Comparison of ENCODE assay signal across 15 cellular contexts in the genomic region with DNA sequence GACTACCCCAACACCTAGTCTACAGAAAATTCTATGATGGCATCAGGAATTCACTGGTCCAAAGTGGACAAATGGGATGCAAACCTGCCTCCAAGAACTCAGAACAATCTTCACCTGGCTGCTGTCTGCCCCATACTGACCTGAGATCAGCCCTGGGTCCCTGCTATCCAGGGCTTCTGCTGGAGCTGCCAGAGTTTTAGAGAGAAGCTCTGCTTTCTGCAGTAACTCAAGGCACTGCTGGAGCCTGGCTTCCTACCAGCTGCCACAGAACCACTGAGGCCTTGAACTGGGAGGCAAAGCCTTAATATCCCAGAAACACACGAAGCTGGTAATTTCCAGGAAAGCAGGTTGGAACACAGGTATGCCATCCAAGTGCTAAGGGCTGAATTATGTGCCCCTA. TPM values are rescaled to one million over a fixed set of nuclear protein-coding genes. Genes with fewer than 3 reads are reported as not detected.
DNase-seq lines count a peak whose midpoint lies in the region; ATAC-seq and TF ChIP-seq lines count a peak whose summit lies in the region.
"Had no signal": no experiment of that assay in that cellular context is flagged by ENCODE, and none has a peak within 500 bp of the region (broad histone marks: within the 10 kb centered on the region; RNA-seq: fewer than 3 reads in every experiment).

No MANE protein-coding gene starts in this region.

- DNase-seq in CD4-positive, alpha-beta T cell: no peak
- DNase-seq in RWPE1 (ENCODE audit: low spot score) (no peak), neural progenitor cell (ENCODE audit: low spot score) (no peak), NCI-H2107 (lab: John Stamatoyannopoulos, UW) (no peak), NCI-H1436 (lab: John Stamatoyannopoulos, UW) (no peak)
- DNase-seq in stimulated activated CD4-positive, alpha-beta T cell treated with anti-CD3 and anti-CD28 coated beads, Interleukin-15, amount 100 ng/mL, for 24 hours: no peak
- no peak for DNase-seq in stimulated activated naive CD4-positive, alpha-beta T cell (lab: John Stamatoyannopoulos, UW)
- DNase-seq: DMS 273 treated with DMSO at 0.1 percent for 48 hours; IMR-90; NCI-H1417 treated with DMSO at 0.1 percent for 48 hours; NCI-H2029 treated with DMSO at 0.1 percent for 48 hours; NK-92 treated with Interleukin-12 subunit alpha and Interleukin-12 subunit beta, amount 100 ng/mL, for 24 hours; OCI-M1; RPMI8226 had no signal

- peaks cover 17% of the 10 kb centered on the region for H3K36me3 Mint-ChIP-seq in CD4-positive, alpha-beta T cell (ENCODE audit: low read depth)
- H3K36me3 Mint-ChIP-seq in neural progenitor cell: peaks cover 30% of the 10 kb centered on the region

- H3K4me2 ChIP-seq in neural progenitor cell: peak overlapping the region; percentile 67

- H3K27me3 ChIP-seq in CD4-positive, alpha-beta T cell (ENCODE audit: control insufficient read depth, insufficient read depth, low read length): no peaks in the 10 kb centered on the region
- H3K27me3 ChIP-seq in duodenal mucosa (ENCODE audit: control insufficient read depth in 1 of 2, insufficient read depth in 2 of 2, low read length in 2 of 2) (no peaks in the 10 kb centered on the region), neural progenitor cell (no peaks in the 10 kb centered on the region)

- H3K9ac ChIP-seq in duodenal mucosa (ENCODE audit: low read depth in 1 of 2, low read length in 2 of 2): peak overlapping the region; percentile 36 to 41
- no peak overlapping the region for H3K9ac ChIP-seq in neural progenitor cell

- intact Hi-C loops in CD4-positive, alpha-beta T cell (cut with DNase I, micrococcal nuclease): no loop called here

- H4K20me1 ChIP-seq in neural progenitor cell (ENCODE audit: low read depth): peaks cover 97% of the 10 kb centered on the region

- H3F3A ChIP-seq in neural progenitor cell (ENCODE audit: low read depth): peaks cover 31% of the 10 kb centered on the region

- H3K27ac ChIP-seq in CD4-positive, alpha-beta T cell (ENCODE audit: low read depth, low read length): no peak overlapping the region
- H3K27ac ChIP-seq in RWPE1: peak overlapping the region; percentile 13; the same call in 1 of the 2 replicates
- no peak overlapping the region for H3K27ac ChIP-seq in duodenal mucosa (ENCODE audit: low read depth, low read length)
- H3K27ac ChIP-seq in neural progenitor cell: no peak overlapping the region

- peaks cover 76% of the 10 kb centered on the region for H3K4me1 Mint-ChIP-seq in CD4-positive, alpha-beta T cell (ENCODE audit: low read depth)
- H3K4me1 Mint-ChIP-seq in neural progenitor cell: peaks cover 69% of the 10 kb centered on the region

- peaks cover 97% of the 10 kb centered on the region for H3K79me2 ChIP-seq in neural progenitor cell (ENCODE audit: low read depth)

- H3K4me1 ChIP-seq in duodenal mucosa (ENCODE audit: control insufficient read depth in 1 of 2, insufficient read depth in 2 of 2, low read length in 2 of 2) (peaks cover 79 to 85% of the 10 kb centered on the region in 2 donors), neural progenitor cell (peaks cover 64% of the 10 kb centered on the region)

- no peak overlapping the region for H3K4me3 Mint-ChIP-seq in CD4-positive, alpha-beta T cell
- H3K4me3 Mint-ChIP-seq in neural progenitor cell: peak overlapping the region; percentile 59

- CTCF ChIA-PET in CD4-positive, alpha-beta T cell (lab: Charles Lee): interaction anchor here (2.4 kb wide), 1 partner anchor 60 kb away, joined by 7 read pairs; no protein-coding TSS in a partner anchor
- CTCF ChIA-PET in RWPE1 (lab: Yijun Ruan, JAX): interaction anchor here (0.6 kb wide), 2 partner anchors 23 to 165 kb away, joined by 3 to 8 read pairs; no protein-coding TSS in a partner anchor

- peak overlapping the region in 1 of 2 donors; percentile 41 for H3K4me3 ChIP-seq in duodenal mucosa (ENCODE audit: low read depth in 1 of 2, low read length in 2 of 2)
- no peak overlapping the region for H3K4me3 ChIP-seq in neural progenitor cell

- H3K27ac Mint-ChIP-seq in CD4-positive, alpha-beta T cell: peak overlapping the region; percentile 12
- peak overlapping the region; percentile 27 for H3K27ac Mint-ChIP-seq in neural progenitor cell

- POLR2A ChIA-PET in CD4-positive, alpha-beta T cell (lab: Charles Lee): interaction anchor here (2.3 kb wide), 1 partner anchor 23 kb away, joined by 9 read pairs; the partner anchor contains the start of gene CFDP1
- POLR2A ChIA-PET in RWPE1 (lab: Yijun Ruan, JAX; ENCODE audit: low non-redundant PET): no interaction called here

- ATAC-seq in CD4-positive, alpha-beta T cell (ENCODE audit: poor library complexity): no peak

- H2AFZ ChIP-seq in neural progenitor cell (replicated peaks): no peak overlapping the region

- H3K9me3 ChIP-seq in CD4-positive, alpha-beta T cell (ENCODE audit: control insufficient read depth, low read length): no peaks in the 10 kb centered on the region
- H3K9me3 ChIP-seq in duodenal mucosa (ENCODE audit: control insufficient read depth in 1 of 2, low read length in 2 of 2) (no peaks in the 10 kb centered on the region), neural progenitor cell (ENCODE audit: low read depth) (no peaks in the 10 kb centered on the region)

- H3K9me3 Mint-ChIP-seq in CD4-positive, alpha-beta T cell: no peaks in the 10 kb centered on the region
- H3K9me3 Mint-ChIP-seq in neural progenitor cell: no peaks in the 10 kb centered on the region

- TF ChIP-seq CTCF in CD4-positive, alpha-beta T cell (IDR thresholded peaks at IDR 0.05): no peak
- TF ChIP-seq CTCF in RWPE1 (conservative IDR thresholded peaks at IDR 0.05; ENCODE audit: low read depth) (no peak), neural progenitor cell (IDR thresholded peaks at IDR 0.05) (no peak)

- no peaks in the 10 kb centered on the region for H3K27me3 Mint-ChIP-seq in CD4-positive, alpha-beta T cell
- H3K27me3 Mint-ChIP-seq in neural progenitor cell (ENCODE audit: insufficient read depth, low read depth): peaks cover 2% of the 10 kb centered on the region

- H3K36me3 ChIP-seq in duodenal mucosa (ENCODE audit: control insufficient read depth in 1 of 2, insufficient read depth in 2 of 2, low read length in 2 of 2) (no peaks in the 10 kb centered on the region), neural progenitor cell (no peaks in the 10 kb centered on the region)

RNA-seq across cellular contexts. Expression of gene TMEM170A, which starts 7.5 kb away (rescaled TPM):
- 10 to 100 TPM; 34.3 to 37.8 TPM for total RNA-seq in CD4-positive, alpha-beta T cell
- total RNA-seq in neural progenitor cell (ENCODE audit: low replicate concordance): 64.1 and 77.0 TPM in 2 replicates

RNA-seq across cellular contexts. Expression of gene CFDP1, which starts 23.7 kb away (rescaled TPM):
- total RNA-seq in CD4-positive, alpha-beta T cell: 10 to 100 TPM; 23.0 to 25.5 TPM
- 134 and 159 TPM in 2 replicates for total RNA-seq in neural progenitor cell (ENCODE audit: low replicate concordance)

RNA-seq across cellular contexts. Expression of gene CHST6, which starts 38.3 kb away (rescaled TPM):
- not detected for total RNA-seq in CD4-positive, alpha-beta T cell
- total RNA-seq in neural progenitor cell (ENCODE audit: low replicate concordance): 6.2 and 12.5 TPM in 2 replicates
